1 cellular context compared by ENCODE assay signal in genomic region chr12:13536219-13536910, GRCh38.
TF ChIP-seq lines count a peak whose summit lies in the region.

No MANE protein-coding gene starts in this region.

TF ChIP-seq in HepG2, 621 proteins besides CTCF, POLR2A, EP300 and RAD21 (continued from another document):
- TF ChIP-seq ZNF484 (CRISPR knock-in tag; IDR thresholded peaks at IDR 0.05; ENCODE audit: borderline replicate concordance, low read depth), result no peak
- no peak for TF ChIP-seq ZNF543 (CRISPR knock-in tag; IDR thresholded peaks at IDR 0.05)
- TF ChIP-seq, protein P1, sequence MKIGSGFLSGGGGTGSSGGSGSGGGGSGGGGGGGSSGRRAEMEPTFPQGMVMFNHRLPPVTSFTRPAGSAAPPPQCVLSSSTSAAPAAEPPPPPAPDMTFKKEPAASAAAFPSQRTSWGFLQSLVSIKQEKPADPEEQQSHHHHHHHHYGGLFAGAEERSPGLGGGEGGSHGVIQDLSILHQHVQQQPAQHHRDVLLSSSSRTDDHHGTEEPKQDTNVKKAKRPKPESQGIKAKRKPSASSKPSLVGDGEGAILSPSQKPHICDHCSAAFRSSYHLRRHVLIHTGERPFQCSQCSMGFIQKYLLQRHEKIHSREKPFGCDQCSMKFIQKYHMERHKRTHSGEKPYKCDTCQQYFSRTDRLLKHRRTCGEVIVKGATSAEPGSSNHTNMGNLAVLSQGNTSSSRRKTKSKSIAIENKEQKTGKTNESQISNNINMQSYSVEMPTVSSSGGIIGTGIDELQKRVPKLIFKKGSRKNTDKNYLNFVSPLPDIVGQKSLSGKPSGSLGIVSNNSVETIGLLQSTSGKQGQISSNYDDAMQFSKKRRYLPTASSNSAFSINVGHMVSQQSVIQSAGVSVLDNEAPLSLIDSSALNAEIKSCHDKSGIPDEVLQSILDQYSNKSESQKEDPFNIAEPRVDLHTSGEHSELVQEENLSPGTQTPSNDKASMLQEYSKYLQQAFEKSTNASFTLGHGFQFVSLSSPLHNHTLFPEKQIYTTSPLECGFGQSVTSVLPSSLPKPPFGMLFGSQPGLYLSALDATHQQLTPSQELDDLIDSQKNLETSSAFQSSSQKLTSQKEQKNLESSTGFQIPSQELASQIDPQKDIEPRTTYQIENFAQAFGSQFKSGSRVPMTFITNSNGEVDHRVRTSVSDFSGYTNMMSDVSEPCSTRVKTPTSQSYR (CRISPR knock-in tag; IDR thresholded peaks at IDR 0.05; ENCODE audit: borderline replicate concordance), result no peak
- TF ChIP-seq ZBTB43 (CRISPR knock-in tag; conservative IDR thresholded peaks at IDR 0.05), result no peak
- no peak for TF ChIP-seq ZNF124 (CRISPR knock-in tag; IDR thresholded peaks at IDR 0.05)
- TF ChIP-seq, protein P2, sequence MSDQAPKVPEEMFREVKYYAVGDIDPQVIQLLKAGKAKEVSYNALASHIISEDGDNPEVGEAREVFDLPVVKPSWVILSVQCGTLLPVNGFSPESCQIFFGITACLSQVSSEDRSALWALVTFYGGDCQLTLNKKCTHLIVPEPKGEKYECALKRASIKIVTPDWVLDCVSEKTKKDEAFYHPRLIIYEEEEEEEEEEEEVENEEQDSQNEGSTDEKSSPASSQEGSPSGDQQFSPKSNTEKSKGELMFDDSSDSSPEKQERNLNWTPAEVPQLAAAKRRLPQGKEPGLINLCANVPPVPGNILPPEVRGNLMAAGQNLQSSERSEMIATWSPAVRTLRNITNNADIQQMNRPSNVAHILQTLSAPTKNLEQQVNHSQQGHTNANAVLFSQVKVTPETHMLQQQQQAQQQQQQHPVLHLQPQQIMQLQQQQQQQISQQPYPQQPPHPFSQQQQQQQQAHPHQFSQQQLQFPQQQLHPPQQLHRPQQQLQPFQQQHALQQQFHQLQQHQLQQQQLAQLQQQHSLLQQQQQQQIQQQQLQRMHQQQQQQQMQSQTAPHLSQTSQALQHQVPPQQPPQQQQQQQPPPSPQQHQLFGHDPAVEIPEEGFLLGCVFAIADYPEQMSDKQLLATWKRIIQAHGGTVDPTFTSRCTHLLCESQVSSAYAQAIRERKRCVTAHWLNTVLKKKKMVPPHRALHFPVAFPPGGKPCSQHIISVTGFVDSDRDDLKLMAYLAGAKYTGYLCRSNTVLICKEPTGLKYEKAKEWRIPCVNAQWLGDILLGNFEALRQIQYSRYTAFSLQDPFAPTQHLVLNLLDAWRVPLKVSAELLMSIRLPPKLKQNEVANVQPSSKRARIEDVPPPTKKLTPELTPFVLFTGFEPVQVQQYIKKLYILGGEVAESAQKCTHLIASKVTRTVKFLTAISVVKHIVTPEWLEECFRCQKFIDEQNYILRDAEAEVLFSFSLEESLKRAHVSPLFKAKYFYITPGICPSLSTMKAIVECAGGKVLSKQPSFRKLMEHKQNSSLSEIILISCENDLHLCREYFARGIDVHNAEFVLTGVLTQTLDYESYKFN (CRISPR knock-in tag; conservative IDR thresholded peaks at IDR 0.05), result no peak
TF ChIP-seq in HepG2: peak in this region for 0.
